ENCODE assay signal across 20 cellular contexts in the genomic region with DNA sequence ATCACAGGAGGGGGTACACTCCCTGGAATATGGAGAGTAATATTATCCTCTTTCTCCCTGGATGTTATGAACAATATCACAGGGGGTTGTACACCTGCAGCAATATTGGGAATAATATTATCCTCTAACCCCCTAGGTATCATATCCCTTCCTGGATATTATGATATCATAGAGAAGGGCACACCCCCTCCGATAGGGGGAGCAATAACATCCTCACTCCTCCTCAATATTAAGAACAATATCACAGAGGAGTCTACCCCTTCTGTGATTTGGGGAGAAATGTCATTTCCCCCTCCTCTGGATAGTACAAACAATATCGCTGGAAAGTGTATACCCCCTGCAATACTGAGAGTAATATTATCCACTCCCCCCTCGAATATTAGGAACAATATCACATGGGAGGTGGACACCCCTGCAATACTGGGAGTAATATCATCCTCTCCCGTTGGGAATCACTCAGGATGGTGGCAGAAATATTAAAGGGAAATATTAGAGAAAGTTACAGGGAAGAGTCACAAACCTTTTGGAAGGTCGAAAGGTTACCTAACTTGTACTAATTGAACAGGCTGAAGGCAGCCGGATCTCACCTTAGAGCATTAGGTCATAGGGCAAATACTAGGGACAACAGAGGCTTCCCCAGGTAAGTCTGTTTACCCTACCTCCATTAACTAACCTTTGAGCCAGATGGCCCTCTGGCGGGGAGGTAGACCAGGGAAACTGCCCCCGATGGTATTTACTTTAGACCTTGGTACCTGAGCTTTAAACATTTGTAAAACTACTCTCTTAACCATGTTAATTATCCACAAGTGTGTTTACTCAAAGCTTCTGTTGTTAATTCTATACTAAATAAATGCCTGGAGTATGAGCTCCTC. TPM values are rescaled to one million over a fixed set of nuclear protein-coding genes. Genes with fewer than 3 reads are reported as not detected.
A peak's percentile ranks its signal among the peaks of the same experiment; 100 is the strongest.
DNase-seq lines count a peak whose midpoint lies in the region; ATAC-seq and TF ChIP-seq lines count a peak whose summit lies in the region.
"Had no signal": no experiment of that assay in that cellular context is flagged by ENCODE, and none has a peak within 500 bp of the region (broad histone marks: within the 10 kb centered on the region; RNA-seq: fewer than 3 reads in every experiment).

No MANE protein-coding gene starts in this region.

- no peaks in the 10 kb centered on the region for H3F3A ChIP-seq in GM23338 (replicated peaks; ENCODE audit: low read depth)

- TF ChIP-seq POLR2A in breast epithelium (IDR thresholded peaks at IDR 0.05) = no peak

- H2AFZ ChIP-seq in GM23338 (no peak overlapping the region; the same call in 1 of the 2 replicates), hepatocyte (no peak overlapping the region)
- H2AFZ ChIP-seq: GM23248 had no signal

- H3K79me2 ChIP-seq in GM23338 (replicated peaks; ENCODE audit: insufficient read depth) = no peaks in the 10 kb centered on the region
- H3K79me2 ChIP-seq in hepatocyte = no peaks in the 10 kb centered on the region

- POLR2A ChIA-PET in A673 (lab: Charles Lee; ENCODE audit: low non-redundant PET) = no interaction called here

- no peak overlapping the region for H3K27ac ChIP-seq in GM23338 (ENCODE audit: low read depth)
- H3K27ac ChIP-seq in hepatocyte = no peak overlapping the region
- H3K27ac ChIP-seq in A673 (ENCODE audit: low read depth, low read length, poor library complexity, severe bottlenecking) = no peak overlapping the region
- no peak overlapping the region for H3K27ac ChIP-seq in breast epithelium
- H3K27ac ChIP-seq: GM23248 had no signal

- H4K20me1 ChIP-seq in GM23338 (replicated peaks; ENCODE audit: insufficient read depth) = no peaks in the 10 kb centered on the region
- H4K20me1 ChIP-seq in hepatocyte (ENCODE audit: insufficient read depth, poor library complexity, severe bottlenecking) = no peaks in the 10 kb centered on the region

- 72% methylated on average over 8 of the region's 8 CpGs for WGBS in hepatocyte (ENCODE audit: low lambda C conversion rate, missing lambda C conversion rate)

- no peaks in the 10 kb centered on the region for H3K36me3 ChIP-seq in GM23338 (ENCODE audit: insufficient read depth)
- no peaks in the 10 kb centered on the region for H3K36me3 ChIP-seq in hepatocyte (replicated peaks; ENCODE audit: insufficient read depth, low read depth)
- H3K36me3 ChIP-seq in A673 (ENCODE audit: insufficient read depth, low read length, poor library complexity, severe bottlenecking) = no peaks in the 10 kb centered on the region
- no peaks in the 10 kb centered on the region for H3K36me3 ChIP-seq in breast epithelium

- H3K4me3 ChIP-seq in GM23338 (no peak overlapping the region), hepatocyte (no peak overlapping the region), A673 (ENCODE audit: low read depth, low read length, poor library complexity, severe bottlenecking) (no peak overlapping the region), breast epithelium (no peak overlapping the region)
- H3K4me3 ChIP-seq: GM23248 had no signal

- H3K4me1 Mint-ChIP-seq in GM23338 = no peaks in the 10 kb centered on the region

- no peaks in the 10 kb centered on the region; the same call in 2 of the 3 replicates for H3K36me3 Mint-ChIP-seq in GM23338 (ENCODE audit: low read depth)

- no TSS peak for BruUV-seq in A673 (replicated peaks; lab: Mats Ljungman, UMichigan)

- ATAC-seq in GM23338 = no peak
- ATAC-seq: Panc1, Right ventricle myocardium inferior had no signal

- TF ChIP-seq CTCF in GM23338 (conservative IDR thresholded peaks at IDR 0.05; ENCODE audit: low read depth in 2 of 2) (peak; percentile 32 to 38), hepatocyte (IDR thresholded peaks at IDR 0.05; ENCODE audit: poor library complexity) (no peak), A673 (conservative IDR thresholded peaks at IDR 0.05; ENCODE audit: low read depth, low read length) (no peak), breast epithelium (IDR thresholded peaks at IDR 0.05) (no peak)

- no peaks in the 10 kb centered on the region for H3K27me3 ChIP-seq in GM23338 (ENCODE audit: insufficient read depth)
- H3K27me3 ChIP-seq in hepatocyte = no peaks in the 10 kb centered on the region
- no peaks in the 10 kb centered on the region for H3K27me3 ChIP-seq in A673 (replicated peaks; ENCODE audit: insufficient read depth, low read depth, low read length, poor library complexity)
- no peaks in the 10 kb centered on the region for H3K27me3 ChIP-seq in breast epithelium

- H3K9me3 Mint-ChIP-seq in GM23338 = no peaks in the 10 kb centered on the region; the same call in 2 of the 3 replicates

- H3K4me2 ChIP-seq in GM23338 = no peak overlapping the region
- H3K4me2 ChIP-seq in hepatocyte = no peak overlapping the region
- H3K4me2 ChIP-seq: SK-N-SH had no signal

- CTCF ChIA-PET in A673 (lab: Charles Lee) = no interaction called here

- DNase-seq in NCI-H2029 (lab: John Stamatoyannopoulos, UW) (peak; percentile 27), NCI-H2029 treated with DMSO at 0.1 percent for 48 hours (lab: John Stamatoyannopoulos, UW) (no peak), GM23338 (ENCODE audit: low spot score) (no peak), NCI-H748 treated with DMSO at 0.1 percent for 48 hours (lab: John Stamatoyannopoulos, UW) (peak; percentile 24), hepatocyte (ENCODE audit: low spot score) (peak; percentile 23), NCI-H524 (lab: John Stamatoyannopoulos, UW) (no peak), A673 (ENCODE audit: low spot score) (no peak), breast epithelium (ENCODE audit: low spot score in 2 of 2) (no peak)
- DNase-seq: 8988T, GF-D8, GM23248, HFFc6, Kasumi-1, NCI-H1436, NCI-H2107, NCI-H446, SK-N-SH, T-helper 1 cell had no signal

- intact Hi-C loops in A673 (cut with micrococcal nuclease; ENCODE audit: unreplicated experiment) = no loop called here
- intact Hi-C loops in breast epithelium (cut with DNase I; ENCODE audit: low total_unique reads) = no loop called here

- no peaks in the 10 kb centered on the region for H3K9me2 ChIP-seq in GM23338 (ENCODE audit: insufficient read depth)
- no peaks in the 10 kb centered on the region for H3K9me2 ChIP-seq in hepatocyte (replicated peaks; ENCODE audit: insufficient read depth)
- H3K9me2 ChIP-seq: SK-N-SH had no signal

- no peaks in the 10 kb centered on the region for H3K27me3 Mint-ChIP-seq in GM23338 (ENCODE audit: insufficient read depth, low read depth, poor library complexity)

- H3K4me1 ChIP-seq in GM23338 (ENCODE audit: insufficient read depth) = no peaks in the 10 kb centered on the region
- no peaks in the 10 kb centered on the region for H3K4me1 ChIP-seq in hepatocyte (ENCODE audit: insufficient read depth)
- H3K4me1 ChIP-seq in A673 (ENCODE audit: insufficient read depth, low read length, poor library complexity, severe bottlenecking) = peaks cover 7% of the 10 kb centered on the region
- H3K4me1 ChIP-seq in breast epithelium = no peaks in the 10 kb centered on the region

- H3K9me3 ChIP-seq in hepatocyte (ENCODE audit: low read depth) (no peaks in the 10 kb centered on the region), A673 (ENCODE audit: low read depth, low read length, poor library complexity, severe bottlenecking) (no peaks in the 10 kb centered on the region), breast epithelium (no peaks in the 10 kb centered on the region)
- H3K9me3 ChIP-seq: SK-N-SH had no signal

- no peak overlapping the region for H3K27ac Mint-ChIP-seq in GM23338
- H3K27ac Mint-ChIP-seq: HFFc6 had no signal

- H3K4me3 Mint-ChIP-seq in GM23338 = no peak overlapping the region
- H3K4me3 Mint-ChIP-seq: HFFc6 had no signal

TF ChIP-seq in GM23338, 12 proteins besides CTCF, POLR2A, EP300 and RAD21 (continues in another document):
- TF ChIP-seq ZNF331 (CRISPR knock-in tag; IDR thresholded peaks at IDR 0.05; ENCODE audit: low read depth) (no peak), NANOG (IDR thresholded peaks at IDR 0.05; ENCODE audit: borderline replicate concordance) (no peak), POLR2AphosphoS5 (IDR thresholded peaks at IDR 0.05; ENCODE audit: low read depth) (no peak), JUNB (IDR thresholded peaks at IDR 0.05; ENCODE audit: unreplicated experiment) (no peak), EZH2phosphoT487 (IDR thresholded peaks at IDR 0.05; ENCODE audit: unreplicated experiment) (no peak), CREB1 (CRISPR knock-in tag; IDR thresholded peaks at IDR 0.05; ENCODE audit: low read depth) (no peak), ETS1 (IDR thresholded peaks at IDR 0.05) (no peak)

RNA-seq across cellular contexts. Expression of gene FREM1, which starts 57.5 kb away (rescaled TPM):
- 3.1 and 4.8 TPM in 2 replicates for total RNA-seq in GM23338 (2014; rRNA removed; shearing (Covaris generic))
- polyA plus RNA-seq in GM23338 (2016; fragmentation: Nextera tagmentation; extraction: Ambion mirVana) (0.78 and 0.94 TPM in 2 replicates), hepatocyte (9.7 and 12.0 TPM in 2 replicates)
- total RNA-seq in hepatocyte (27.7 and 36.1 TPM in 2 replicates), A673 (2021) (4.2 and 5.1 TPM in 2 replicates), breast epithelium (10 to 100 TPM in 1 of 3 donors, 1 to 10 TPM in 2; 4.1 to 12.2 (median 4.3) TPM)

Comparison
In these comparisons a context has a peak if more than half of its experiments do, and no peak if none do; other contexts are left out.
1. DNase-seq: peak in NCI-H2029 (single experiment), NCI-H748 treated with DMSO at 0.1 percent for 48 hours (single experiment) and hepatocyte (single experiment); none in NCI-H2029 treated with DMSO at 0.1 percent for 48 hours (single experiment), GM23338 (single experiment), NCI-H524 (0 of 2), A673 (single experiment) and breast epithelium (0 of 2).
2. CTCF ChIP-seq: peak in GM23338 (2 of 2); none in hepatocyte (single experiment), A673 (single experiment) and breast epithelium (0 of 3).